In genomic region chr13:113299951-113300350, GRCh38 we compare ENCODE assay signal across 1 cellular context.
TF ChIP-seq lines count a peak whose summit lies in the region.

No MANE protein-coding gene starts in this region.

TF ChIP-seq in HepG2, 621 proteins besides CTCF, POLR2A, EP300 and RAD21 (continued from another document and continues in another):
- TF ChIP-seq ARID5B (CRISPR knock-in tag; IDR thresholded peaks at IDR 0.05) (peak; percentile 86), ZNF460 (CRISPR knock-in tag; IDR thresholded peaks at IDR 0.05; ENCODE audit: borderline replicate concordance) (peak; percentile 11; the same call in 1 of the 2 replicates), RARA (CRISPR knock-in tag; IDR thresholded peaks at IDR 0.05) (peak; percentile 96), ELF4 (CRISPR knock-in tag; IDR thresholded peaks at IDR 0.05; ENCODE audit: borderline replicate concordance) (no peak), KLF12 (CRISPR knock-in tag; IDR thresholded peaks at IDR 0.05; ENCODE audit: borderline replicate concordance) (no peak), FOXO1 (CRISPR knock-in tag; IDR thresholded peaks at IDR 0.05) (no peak), ZNF564 (CRISPR knock-in tag; IDR thresholded peaks at IDR 0.05) (no peak), ZBTB25 (CRISPR knock-in tag; IDR thresholded peaks at IDR 0.05) (0 out of 2 replicates have a peak, but pooled peaks have one; percentile 25), ZNF430 (CRISPR knock-in tag; IDR thresholded peaks at IDR 0.05) (no peak), MLLT10 (CRISPR knock-in tag; IDR thresholded peaks at IDR 0.05) (no peak), MIXL1 (CRISPR knock-in tag; IDR thresholded peaks at IDR 0.05) (peak; percentile 87), FOXM1 (CRISPR knock-in tag; IDR thresholded peaks at IDR 0.05) (no peak), ZNF280B (CRISPR knock-in tag; IDR thresholded peaks at IDR 0.05; ENCODE audit: borderline replicate concordance) (no peak), KDM3A (CRISPR knock-in tag; IDR thresholded peaks at IDR 0.05; ENCODE audit: low read depth) (no peak), ZNF530 (CRISPR knock-in tag; IDR thresholded peaks at IDR 0.05; ENCODE audit: low read depth) (no peak), ZNF644 (CRISPR knock-in tag; IDR thresholded peaks at IDR 0.05; ENCODE audit: low read depth) (peak; percentile 61; the same call in 1 of the 2 replicates), ZNF598 (CRISPR knock-in tag; IDR thresholded peaks at IDR 0.05; ENCODE audit: borderline replicate concordance) (0 out of 2 replicates have a peak, but pooled peaks have one; percentile 11), REL (CRISPR knock-in tag; conservative IDR thresholded peaks at IDR 0.05) (no peak), ESRRA (CRISPR knock-in tag; IDR thresholded peaks at IDR 0.05; ENCODE audit: low read depth) (peak; percentile 77), ZFAT (CRISPR knock-in tag; conservative IDR thresholded peaks at IDR 0.05) (no peak), KDM4B (CRISPR knock-in tag; IDR thresholded peaks at IDR 0.05) (no peak), ZBTB46 (CRISPR knock-in tag; IDR thresholded peaks at IDR 0.05; ENCODE audit: borderline replicate concordance) (no peak), KDM2A (CRISPR knock-in tag; IDR thresholded peaks at IDR 0.05; ENCODE audit: borderline replicate concordance, low read depth) (no peak), CREB1 (IDR thresholded peaks at IDR 0.05) (peak; percentile 11; the same call in 1 of the 2 replicates), CREB1 (CRISPR knock-in tag; IDR thresholded peaks at IDR 0.05) (no peak), ZMYM2 (CRISPR knock-in tag; IDR thresholded peaks at IDR 0.05) (no peak)
- TF ChIP-seq, protein P1, sequence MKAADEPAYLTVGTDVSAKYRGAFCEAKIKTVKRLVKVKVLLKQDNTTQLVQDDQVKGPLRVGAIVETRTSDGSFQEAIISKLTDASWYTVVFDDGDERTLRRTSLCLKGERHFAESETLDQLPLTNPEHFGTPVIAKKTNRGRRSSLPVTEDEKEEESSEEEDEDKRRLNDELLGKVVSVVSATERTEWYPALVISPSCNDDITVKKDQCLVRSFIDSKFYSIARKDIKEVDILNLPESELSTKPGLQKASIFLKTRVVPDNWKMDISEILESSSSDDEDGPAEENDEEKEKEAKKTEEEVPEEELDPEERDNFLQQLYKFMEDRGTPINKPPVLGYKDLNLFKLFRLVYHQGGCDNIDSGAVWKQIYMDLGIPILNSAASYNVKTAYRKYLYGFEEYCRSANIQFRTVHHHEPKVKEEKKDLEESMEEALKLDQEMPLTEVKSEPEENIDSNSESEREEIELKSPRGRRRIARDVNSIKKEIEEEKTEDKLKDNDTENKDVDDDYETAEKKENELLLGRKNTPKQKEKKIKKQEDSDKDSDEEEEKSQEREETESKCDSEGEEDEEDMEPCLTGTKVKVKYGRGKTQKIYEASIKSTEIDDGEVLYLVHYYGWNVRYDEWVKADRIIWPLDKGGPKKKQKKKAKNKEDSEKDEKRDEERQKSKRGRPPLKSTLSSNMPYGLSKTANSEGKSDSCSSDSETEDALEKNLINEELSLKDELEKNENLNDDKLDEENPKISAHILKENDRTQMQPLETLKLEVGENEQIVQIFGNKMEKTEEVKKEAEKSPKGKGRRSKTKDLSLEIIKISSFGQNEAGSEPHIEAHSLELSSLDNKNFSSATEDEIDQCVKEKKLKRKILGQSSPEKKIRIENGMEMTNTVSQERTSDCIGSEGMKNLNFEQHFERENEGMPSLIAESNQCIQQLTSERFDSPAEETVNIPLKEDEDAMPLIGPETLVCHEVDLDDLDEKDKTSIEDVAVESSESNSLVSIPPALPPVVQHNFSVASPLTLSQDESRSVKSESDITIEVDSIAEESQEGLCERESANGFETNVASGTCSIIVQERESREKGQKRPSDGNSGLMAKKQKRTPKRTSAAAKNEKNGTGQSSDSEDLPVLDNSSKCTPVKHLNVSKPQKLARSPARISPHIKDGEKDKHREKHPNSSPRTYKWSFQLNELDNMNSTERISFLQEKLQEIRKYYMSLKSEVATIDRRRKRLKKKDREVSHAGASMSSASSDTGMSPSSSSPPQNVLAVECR (CRISPR knock-in tag; IDR thresholded peaks at IDR 0.05; ENCODE audit: borderline replicate concordance): peak; percentile 72; the same call in 1 of the 2 replicates
- TF ChIP-seq, protein P2, sequence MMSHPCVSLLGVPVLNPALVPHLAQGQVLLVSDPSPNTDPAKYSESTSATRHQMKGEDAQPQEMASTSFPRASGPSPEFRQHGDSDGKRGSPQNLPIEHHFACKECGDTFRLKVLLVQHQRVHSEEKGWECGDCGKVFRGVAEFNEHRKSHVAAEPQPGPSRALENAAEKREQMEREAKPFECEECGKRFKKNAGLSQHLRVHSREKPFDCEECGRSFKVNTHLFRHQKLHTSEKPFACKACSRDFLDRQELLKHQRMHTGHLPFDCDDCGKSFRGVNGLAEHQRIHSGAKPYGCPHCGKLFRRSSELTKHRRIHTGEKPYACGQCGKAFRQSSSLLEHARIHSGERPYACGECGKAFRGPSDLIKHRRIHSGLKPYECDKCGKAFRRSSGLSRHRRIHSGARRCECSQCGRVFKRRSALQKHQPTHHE (CRISPR knock-in tag; IDR thresholded peaks at IDR 0.05; ENCODE audit: borderline replicate concordance): no peak
- TF ChIP-seq, protein P3, sequence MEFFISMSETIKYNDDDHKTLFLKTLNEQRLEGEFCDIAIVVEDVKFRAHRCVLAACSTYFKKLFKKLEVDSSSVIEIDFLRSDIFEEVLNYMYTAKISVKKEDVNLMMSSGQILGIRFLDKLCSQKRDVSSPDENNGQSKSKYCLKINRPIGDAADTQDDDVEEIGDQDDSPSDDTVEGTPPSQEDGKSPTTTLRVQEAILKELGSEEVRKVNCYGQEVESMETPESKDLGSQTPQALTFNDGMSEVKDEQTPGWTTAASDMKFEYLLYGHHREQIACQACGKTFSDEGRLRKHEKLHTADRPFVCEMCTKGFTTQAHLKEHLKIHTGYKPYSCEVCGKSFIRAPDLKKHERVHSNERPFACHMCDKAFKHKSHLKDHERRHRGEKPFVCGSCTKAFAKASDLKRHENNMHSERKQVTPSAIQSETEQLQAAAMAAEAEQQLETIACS (CRISPR knock-in tag; IDR thresholded peaks at IDR 0.05): no peak
- TF ChIP-seq, protein P4, sequence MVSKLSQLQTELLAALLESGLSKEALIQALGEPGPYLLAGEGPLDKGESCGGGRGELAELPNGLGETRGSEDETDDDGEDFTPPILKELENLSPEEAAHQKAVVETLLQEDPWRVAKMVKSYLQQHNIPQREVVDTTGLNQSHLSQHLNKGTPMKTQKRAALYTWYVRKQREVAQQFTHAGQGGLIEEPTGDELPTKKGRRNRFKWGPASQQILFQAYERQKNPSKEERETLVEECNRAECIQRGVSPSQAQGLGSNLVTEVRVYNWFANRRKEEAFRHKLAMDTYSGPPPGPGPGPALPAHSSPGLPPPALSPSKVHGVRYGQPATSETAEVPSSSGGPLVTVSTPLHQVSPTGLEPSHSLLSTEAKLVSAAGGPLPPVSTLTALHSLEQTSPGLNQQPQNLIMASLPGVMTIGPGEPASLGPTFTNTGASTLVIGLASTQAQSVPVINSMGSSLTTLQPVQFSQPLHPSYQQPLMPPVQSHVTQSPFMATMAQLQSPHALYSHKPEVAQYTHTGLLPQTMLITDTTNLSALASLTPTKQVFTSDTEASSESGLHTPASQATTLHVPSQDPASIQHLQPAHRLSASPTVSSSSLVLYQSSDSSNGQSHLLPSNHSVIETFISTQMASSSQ (IDR thresholded peaks at IDR 0.05; ENCODE audit: low read depth): 0 out of 2 replicates have a peak, but pooled peaks have one; percentile 32
- TF ChIP-seq, protein P4 (CRISPR knock-in tag; IDR thresholded peaks at IDR 0.05; ENCODE audit: borderline replicate concordance): no peak
- TF ChIP-seq, protein P5, sequence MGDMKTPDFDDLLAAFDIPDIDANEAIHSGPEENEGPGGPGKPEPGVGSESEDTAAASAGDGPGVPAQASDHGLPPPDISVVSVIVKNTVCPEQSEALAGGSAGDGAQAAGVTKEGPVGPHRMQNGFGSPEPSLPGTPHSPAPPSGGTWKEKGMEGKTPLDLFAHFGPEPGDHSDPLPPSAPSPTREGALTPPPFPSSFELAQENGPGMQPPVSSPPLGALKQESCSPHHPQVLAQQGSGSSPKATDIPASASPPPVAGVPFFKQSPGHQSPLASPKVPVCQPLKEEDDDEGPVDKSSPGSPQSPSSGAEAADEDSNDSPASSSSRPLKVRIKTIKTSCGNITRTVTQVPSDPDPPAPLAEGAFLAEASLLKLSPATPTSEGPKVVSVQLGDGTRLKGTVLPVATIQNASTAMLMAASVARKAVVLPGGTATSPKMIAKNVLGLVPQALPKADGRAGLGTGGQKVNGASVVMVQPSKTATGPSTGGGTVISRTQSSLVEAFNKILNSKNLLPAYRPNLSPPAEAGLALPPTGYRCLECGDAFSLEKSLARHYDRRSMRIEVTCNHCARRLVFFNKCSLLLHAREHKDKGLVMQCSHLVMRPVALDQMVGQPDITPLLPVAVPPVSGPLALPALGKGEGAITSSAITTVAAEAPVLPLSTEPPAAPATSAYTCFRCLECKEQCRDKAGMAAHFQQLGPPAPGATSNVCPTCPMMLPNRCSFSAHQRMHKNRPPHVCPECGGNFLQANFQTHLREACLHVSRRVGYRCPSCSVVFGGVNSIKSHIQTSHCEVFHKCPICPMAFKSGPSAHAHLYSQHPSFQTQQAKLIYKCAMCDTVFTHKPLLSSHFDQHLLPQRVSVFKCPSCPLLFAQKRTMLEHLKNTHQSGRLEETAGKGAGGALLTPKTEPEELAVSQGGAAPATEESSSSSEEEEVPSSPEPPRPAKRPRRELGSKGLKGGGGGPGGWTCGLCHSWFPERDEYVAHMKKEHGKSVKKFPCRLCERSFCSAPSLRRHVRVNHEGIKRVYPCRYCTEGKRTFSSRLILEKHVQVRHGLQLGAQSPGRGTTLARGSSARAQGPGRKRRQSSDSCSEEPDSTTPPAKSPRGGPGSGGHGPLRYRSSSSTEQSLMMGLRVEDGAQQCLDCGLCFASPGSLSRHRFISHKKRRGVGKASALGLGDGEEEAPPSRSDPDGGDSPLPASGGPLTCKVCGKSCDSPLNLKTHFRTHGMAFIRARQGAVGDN (CRISPR knock-in tag; IDR thresholded peaks at IDR 0.05): peak; percentile 9; the same call in 1 of the 2 replicates
